Comparison of ENCODE assay signal across 10 cellular contexts in the genomic region with DNA sequence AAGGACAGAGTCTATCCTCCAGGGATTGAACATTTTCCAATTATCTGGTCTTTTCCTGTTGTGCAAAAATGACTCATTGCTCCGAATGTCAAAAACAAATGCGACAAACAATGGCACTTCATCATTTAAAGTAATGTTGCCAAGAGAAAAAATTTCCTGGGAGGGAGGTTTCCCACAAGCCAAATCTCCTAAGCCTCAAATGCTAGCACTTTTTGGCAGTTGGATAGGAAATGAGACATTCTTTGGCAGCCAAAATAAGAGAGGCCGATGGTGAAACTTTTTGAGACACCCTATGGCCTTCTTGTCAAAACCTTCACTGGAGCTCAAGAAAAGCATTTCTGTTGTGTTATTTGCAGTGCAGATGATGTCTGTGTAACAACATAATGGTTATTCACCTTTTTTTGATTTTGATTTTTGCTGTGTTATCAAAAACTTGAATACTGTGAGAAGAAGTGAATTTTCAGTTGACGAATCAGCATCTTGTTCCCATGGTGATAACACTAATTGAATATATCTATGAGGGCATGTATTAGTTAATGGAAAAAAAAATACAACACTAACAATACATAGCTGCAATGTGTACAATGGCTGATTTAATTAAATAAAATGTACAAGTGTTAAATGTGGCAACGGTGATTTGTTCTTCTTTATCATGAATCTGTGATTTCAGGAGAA.
DNase-seq lines count a peak whose midpoint lies in the region; ATAC-seq and TF ChIP-seq lines count a peak whose summit lies in the region.
"Had no signal": no experiment of that assay in that cellular context is flagged by ENCODE, and none has a peak within 500 bp of the region (broad histone marks: within the 10 kb centered on the region; RNA-seq: fewer than 3 reads in every experiment).

No MANE protein-coding gene starts in this region.

- no peak overlapping the region for H3K4me3 ChIP-seq in choroid plexus epithelial cell (ENCODE audit: low read depth, low read length)
- H3K4me3 ChIP-seq in left lung, result no peak overlapping the region
- no peak overlapping the region for H3K4me3 ChIP-seq in aorta (ENCODE audit: low read length in 2 of 2)
- H3K4me3 ChIP-seq in sigmoid colon, result no peak overlapping the region
- H3K4me3 ChIP-seq: SJCRH30 had no signal

- peak; percentile 84 for DNase-seq in LHCN-M2 (ENCODE audit: low read depth)
- peak; percentile 63 for DNase-seq in choroid plexus epithelial cell (ENCODE audit: low read depth)
- no peak for DNase-seq in left lung
- no peak for DNase-seq in aorta
- no peak for DNase-seq in sigmoid colon
- no peak for DNase-seq in ureter (ENCODE audit: low spot score)
- DNase-seq in stimulated activated CD8-positive, alpha-beta memory T cell treated with anti-CD3 and anti-CD28 coated beads, Interleukin-4, amount 100 ng/mL, for 48 hours, result no peak
- DNase-seq: activated CD4-positive, alpha-beta T cell treated with anti-CD3 and anti-CD28 coated beads, Interleukin-2, amount 50 U/mL, for 48 hours; SJCRH30 had no signal

- TF ChIP-seq CTCF in choroid plexus epithelial cell (conservative IDR thresholded peaks at IDR 0.05; ENCODE audit: low read depth, low read length) (no peak), left lung (IDR thresholded peaks at IDR 0.05) (no peak), sigmoid colon (IDR thresholded peaks at IDR 0.05) (no peak)

- ATAC-seq in left lung (peak; percentile 33), aorta (ENCODE audit: low FRiP score) (peak; percentile 81)
- ATAC-seq: stimulated activated effector memory CD8-positive, alpha-beta T cell treated with anti-CD3 and anti-CD28 coated beads, Interleukin-12 subunit alpha, Interleukin-12 subunit beta, amount 100 ng/mL, for 72 hours had no signal

- H3K36me3 ChIP-seq in left lung (no peaks in the 10 kb centered on the region), aorta (ENCODE audit: control insufficient read depth in 1 of 2, insufficient read depth in 2 of 2, low read length in 1 of 2) (no peaks in the 10 kb centered on the region), sigmoid colon (peaks cover 0 to 25% (median 2%) of the 10 kb centered on the region in 4 donors)

- H3K27ac ChIP-seq in left lung (peak overlapping the region; percentile 35 to 67), aorta (ENCODE audit: low read depth in 1 of 2, low read length in 2 of 2) (no peak overlapping the region), sigmoid colon (peak overlapping the region in 2 of 4 donors; percentile 18 to 48)
- H3K27ac ChIP-seq: SJCRH30 had no signal

- H3K4me1 ChIP-seq in left lung (peaks cover 6 to 10% of the 10 kb centered on the region in 2 donors), aorta (ENCODE audit: control insufficient read depth in 1 of 2, insufficient read depth in 2 of 2, low read length in 2 of 2) (no peaks in the 10 kb centered on the region), sigmoid colon (peaks cover 0 to 23% (median 9%) of the 10 kb centered on the region in 4 donors)

- WGBS in aorta, 2 donors, result 18 to 22% methylated on average over 5 of the region's 5 CpGs
- 78 to 88% methylated on average over 5 of the region's 5 CpGs for WGBS in sigmoid colon, 2 donors

- H3K27me3 ChIP-seq in left lung (no peaks in the 10 kb centered on the region), aorta (ENCODE audit: control insufficient read depth in 1 of 2, insufficient read depth in 2 of 2, low read length in 1 of 2) (no peaks in the 10 kb centered on the region), sigmoid colon (no peaks in the 10 kb centered on the region)
- H3K27me3 ChIP-seq: SJCRH30 had no signal

- no peak for TF ChIP-seq EP300 in sigmoid colon (IDR thresholded peaks at IDR 0.05)

- H3K9me3 ChIP-seq in left lung, result no peaks in the 10 kb centered on the region
- H3K9me3 ChIP-seq in aorta (ENCODE audit: control insufficient read depth, low read length), result no peaks in the 10 kb centered on the region
- H3K9me3 ChIP-seq in sigmoid colon, result no peaks in the 10 kb centered on the region
- H3K9me3 ChIP-seq: SJCRH30 had no signal

- intact Hi-C loops in left lung (cut with DNase I) (no loop called here), aorta (cut with DNase I) (loop anchor here in 1 of 2 donors (10.0 kb wide), 1 partner anchor 502 kb away; no protein-coding TSS in a partner anchor), sigmoid colon (cut with DNase I) (no loop called here)

- TF ChIP-seq POLR2A in sigmoid colon (IDR thresholded peaks at IDR 0.05), result no peak

Comparison
In these comparisons a context has a peak if more than half of its experiments do, and no peak if none do; other contexts are left out.
1. DNase-seq: peak in LHCN-M2 (single experiment) and choroid plexus epithelial cell (single experiment); none in left lung (0 of 2), aorta (0 of 2), sigmoid colon (single experiment), ureter (single experiment) and stimulated activated CD8-positive, alpha-beta memory T cell treated with anti-CD3 and anti-CD28 coated beads, Interleukin-4, amount 100 ng/mL, for 48 hours (single experiment).
2. H3K27ac ChIP-seq: peak in left lung (2 of 2); none in aorta (0 of 2).